ENCODE assay signal across 28 cellular contexts in the genomic region with DNA sequence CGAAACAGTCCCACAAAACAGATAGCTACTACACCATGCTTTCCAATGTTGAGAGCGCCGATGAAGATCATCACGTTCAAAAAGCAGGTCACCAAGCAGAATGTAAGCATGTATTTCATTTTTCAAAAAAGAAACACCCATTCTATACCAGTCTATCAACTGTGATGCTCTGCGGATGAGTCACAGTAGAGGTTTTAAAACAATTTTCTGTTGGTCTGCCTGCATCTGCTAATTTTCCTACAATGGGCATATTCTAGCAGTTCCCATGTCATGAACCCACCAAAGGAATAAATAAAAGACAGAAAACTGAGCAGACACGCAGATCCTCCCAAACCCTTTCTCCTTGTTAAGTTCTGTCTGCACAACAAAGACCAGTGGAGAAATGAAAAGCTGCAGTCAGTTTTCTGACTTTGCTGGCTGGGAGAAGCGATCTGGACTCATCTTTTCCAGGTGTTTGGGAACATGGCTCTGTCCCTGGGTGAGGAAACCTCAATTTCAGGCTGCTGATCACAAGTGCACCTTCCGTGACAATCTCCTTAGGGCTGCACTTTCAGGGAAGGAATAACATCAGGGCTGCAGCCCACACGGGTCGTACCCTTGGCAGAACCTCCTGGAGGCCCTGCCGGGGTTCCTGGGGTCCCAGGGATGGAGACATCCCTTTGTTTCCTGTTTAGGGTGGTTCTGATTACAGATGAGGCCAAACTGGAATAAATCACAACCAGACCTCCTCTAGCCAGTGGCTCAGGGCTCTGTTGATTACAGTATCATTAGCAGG.
DNase-seq lines count a peak whose midpoint lies in the region; ATAC-seq and TF ChIP-seq lines count a peak whose summit lies in the region.
"Had no signal": no experiment of that assay in that cellular context is flagged by ENCODE, and none has a peak within 500 bp of the region (broad histone marks: within the 10 kb centered on the region; RNA-seq: fewer than 3 reads in every experiment).

No MANE protein-coding gene starts in this region.

- H3K36me3 ChIP-seq in GM23248 (ENCODE audit: low read depth) (no peaks in the 10 kb centered on the region), adipocyte (ENCODE audit: control insufficient read depth, insufficient read depth, low read length, severe bottlenecking) (no peaks in the 10 kb centered on the region), MM.1S (replicated peaks; ENCODE audit: insufficient read depth, low read length) (no peaks in the 10 kb centered on the region)
- H3K36me3 ChIP-seq: breast epithelium, HAP-1 had no signal

- H3K27ac ChIP-seq in GM23248 (no peak overlapping the region), MM.1S (ENCODE audit: low read length) (no peak overlapping the region)
- H3K27ac ChIP-seq: A549, breast epithelium, HL-60 had no signal

- no peak overlapping the region for H2AFZ ChIP-seq in GM23248
- H2AFZ ChIP-seq in MM.1S (ENCODE audit: low read length): no peak overlapping the region

- ATAC-seq in natural killer cell: no peak
- ATAC-seq: A549; CD8-positive, alpha-beta T cell; GM12878; WTC11 had no signal

- in situ Hi-C loops in GM23248 (cut with MboI): no loop called here

- intact Hi-C loops in natural killer cell (cut with micrococcal nuclease): no loop called here

- no peaks in the 10 kb centered on the region for H4K20me1 ChIP-seq in GM23248 (ENCODE audit: insufficient read depth)
- no peaks in the 10 kb centered on the region for H4K20me1 ChIP-seq in MM.1S (ENCODE audit: insufficient read depth, low read length)

- no peaks in the 10 kb centered on the region for H3K4me1 Mint-ChIP-seq in natural killer cell

- no peaks in the 10 kb centered on the region for H3K9me3 Mint-ChIP-seq in natural killer cell
- H3K9me3 Mint-ChIP-seq: activated naive CD4-positive, alpha-beta T cell treated with anti-CD3 and anti-CD28 coated beads for 36 hours; CD8-positive, alpha-beta T cell; nephron; WTC11 had no signal

- H3K9ac ChIP-seq in GM23248: no peak overlapping the region
- no peak overlapping the region for H3K9ac ChIP-seq in adipocyte (ENCODE audit: low read length)
- no peak overlapping the region for H3K9ac ChIP-seq in MM.1S (ENCODE audit: low read length)

- H3K4me1 ChIP-seq in GM23248 (ENCODE audit: insufficient read depth): 0 out of 2 replicates have a peak, but pooled peaks cover 4% of the 10 kb centered on the region
- peaks cover 10% of the 10 kb centered on the region for H3K4me1 ChIP-seq in adipocyte (ENCODE audit: control insufficient read depth, insufficient read depth, low read length)
- H3K4me1 ChIP-seq in MM.1S (ENCODE audit: low read length): no peaks in the 10 kb centered on the region
- H3K4me1 ChIP-seq: A549, breast epithelium, HAP-1 had no signal

- TF ChIP-seq CTCF in natural killer cell (IDR thresholded peaks at IDR 0.05) (no peak), MM.1S (IDR thresholded peaks at IDR 0.05; ENCODE audit: low read length) (no peak)

- H3K4me3 ChIP-seq in GM23248: no peak overlapping the region
- H3K4me3 ChIP-seq in adipocyte (ENCODE audit: low read length): no peak overlapping the region
- no peak overlapping the region for H3K4me3 ChIP-seq in MM.1S (ENCODE audit: low read length)
- H3K4me3 ChIP-seq: A549, breast epithelium, GM12878, HAP-1 had no signal

- H3K36me3 Mint-ChIP-seq in natural killer cell: no peaks in the 10 kb centered on the region
- H3K36me3 Mint-ChIP-seq: CD8-positive, alpha-beta T cell; WTC11 had no signal

- no peak overlapping the region for H3K4me3 Mint-ChIP-seq in natural killer cell
- H3K4me3 Mint-ChIP-seq: activated naive CD4-positive, alpha-beta T cell treated with anti-CD3 and anti-CD28 coated beads for 36 hours; CD8-positive, alpha-beta T cell; nephron; WTC11 had no signal

- no peak overlapping the region for H3K27ac Mint-ChIP-seq in natural killer cell
- H3K27ac Mint-ChIP-seq: activated naive CD4-positive, alpha-beta T cell treated with anti-CD3 and anti-CD28 coated beads for 36 hours; CD8-positive, alpha-beta T cell; nephron; WTC11 had no signal

- WGBS in GM23248 (ENCODE audit: low coverage in 1 of 2, low lambda C conversion rate in 2 of 2, missing lambda C conversion rate in 2 of 2), 2 experiments: 56 to 62% methylated on average over 11 of the region's 11 CpGs

- H3K9me3 ChIP-seq in GM23248 (ENCODE audit: low read depth) (no peaks in the 10 kb centered on the region), adipocyte (ENCODE audit: control insufficient read depth, low read length) (no peaks in the 10 kb centered on the region), MM.1S (replicated peaks; ENCODE audit: insufficient read depth, low read length) (no peaks in the 10 kb centered on the region)
- H3K9me3 ChIP-seq: A549, breast epithelium, HAP-1 had no signal

- H3K27me3 ChIP-seq in GM23248 (replicated peaks; ENCODE audit: insufficient read depth) (peaks cover 27% of the 10 kb centered on the region), adipocyte (replicated peaks; ENCODE audit: control insufficient read depth, insufficient read depth, low read length) (peaks cover 63% of the 10 kb centered on the region), MM.1S (replicated peaks; ENCODE audit: insufficient read depth, low read length) (peaks cover 18% of the 10 kb centered on the region)

- H3K4me2 ChIP-seq in GM23248 (ENCODE audit: unreplicated experiment) (peak overlapping the region; percentile 12), MM.1S (ENCODE audit: low read depth, low read length) (no peak overlapping the region)
- H3K4me2 ChIP-seq: A549 had no signal

- H3K9me2 ChIP-seq in GM23248 (ENCODE audit: insufficient read depth) (no peaks in the 10 kb centered on the region), MM.1S (replicated peaks; ENCODE audit: insufficient read depth, low read length) (no peaks in the 10 kb centered on the region)

- H3K79me2 ChIP-seq in GM23248 (ENCODE audit: insufficient read depth) (no peaks in the 10 kb centered on the region), MM.1S (ENCODE audit: low read length) (no peaks in the 10 kb centered on the region)

- H3F3A ChIP-seq in GM23248 (ENCODE audit: insufficient read depth): no peaks in the 10 kb centered on the region
- H3F3A ChIP-seq in MM.1S (ENCODE audit: insufficient read depth, low read length): no peaks in the 10 kb centered on the region

- DNase-seq in A172 (ENCODE audit: low spot score): peak; percentile 32
- peak; percentile 30 for DNase-seq in GM23248
- DNase-seq in adipocyte (ENCODE audit: low read depth): peak; percentile 37
- peak; percentile 34 for DNase-seq in left kidney (ENCODE audit: low read depth, low spot score)
- DNase-seq in activated CD4-positive, alpha-beta T cell treated with anti-CD3 and anti-CD28 coated beads, Interleukin-2, amount 50 U/mL, for 48 hours: no peak
- DNase-seq in UCSD-AML1 (lab: John Stamatoyannopoulos, UW; ENCODE audit: unreplicated experiment): no peak
- DNase-seq in natural killer cell: no peak
- DNase-seq in MM.1S: no peak
- DNase-seq: activated CD4-positive, alpha-beta T cell treated with anti-CD3 and anti-CD28 coated beads, Interleukin-2, amount 50 U/mL, for 1 hour; activated naive CD4-positive, alpha-beta T cell treated with anti-CD3 and anti-CD28 coated beads for 36 hours; activated T-cell treated with anti-CD3 and anti-CD28 coated beads, Interleukin-2, amount 50 U/mL, for 48 hours; CD8-positive, alpha-beta T cell; hippocampal formation; KG1; NCI-H1436; NCI-H2081; NCI-H226; stimulated activated CD4-positive, alpha-beta T cell treated with anti-CD3 and anti-CD28 coated beads, Interleukin-1b, Interleukin-23, amount 100 ng/mL, for 48 hours; stimulated activated naive CD4-positive, alpha-beta T cell treated with Interleukin-2 at 50 U/mL for 16 hours; SW 1271; T-helper 9 cell had no signal

- peaks cover 33 to 52% of the 10 kb centered on the region in 2 donors for H3K27me3 Mint-ChIP-seq in natural killer cell (ENCODE audit: low read depth in 2 of 2)

Comparison
In these comparisons a context has a peak if more than half of its experiments do, and no peak if none do; other contexts are left out.
1. DNase-seq: peak in A172 (single experiment), GM23248 (single experiment), adipocyte (single experiment) and left kidney (single experiment); none in activated CD4-positive, alpha-beta T cell treated with anti-CD3 and anti-CD28 coated beads, Interleukin-2, amount 50 U/mL, for 48 hours (0 of 2), UCSD-AML1 (single experiment), natural killer cell (single experiment) and MM.1S (single experiment).